ENCODE assay signal across 1 cellular context in the genomic region with DNA sequence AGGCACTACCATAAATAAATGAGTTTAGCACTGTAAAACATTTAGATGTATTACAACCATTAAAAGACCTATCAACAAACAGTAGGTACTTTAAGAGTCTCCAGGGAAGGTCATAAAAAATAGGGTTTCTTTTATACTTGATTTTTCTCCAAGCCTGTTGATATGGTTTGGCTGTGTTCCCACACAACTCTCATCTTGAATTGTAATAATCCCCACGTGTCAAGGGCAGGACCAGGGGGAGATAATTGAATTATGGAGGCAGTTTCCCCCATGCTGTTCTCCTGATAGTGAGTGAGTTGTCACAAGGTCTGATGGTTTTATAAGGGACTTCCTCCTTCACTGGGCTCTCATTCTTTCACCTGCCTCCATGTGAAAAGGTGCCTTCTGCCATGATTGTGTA.
TF ChIP-seq lines count a peak whose summit lies in the region.

No MANE protein-coding gene starts in this region.

TF ChIP-seq in GM23338, 12 proteins besides CTCF, POLR2A, EP300 and RAD21 (continued from another document):
- TF ChIP-seq REST (IDR thresholded peaks at IDR 0.05; ENCODE audit: unreplicated experiment) (no peak), ZNF114 (CRISPR knock-in tag; IDR thresholded peaks at IDR 0.05) (no peak), ZNF331 (CRISPR knock-in tag; IDR thresholded peaks at IDR 0.05; ENCODE audit: low read depth) (no peak), JUNB (IDR thresholded peaks at IDR 0.05; ENCODE audit: unreplicated experiment) (no peak), NANOG (IDR thresholded peaks at IDR 0.05; ENCODE audit: borderline replicate concordance) (no peak), CREB1 (CRISPR knock-in tag; IDR thresholded peaks at IDR 0.05; ENCODE audit: low read depth) (no peak), STAT1 (IDR thresholded peaks at IDR 0.05; ENCODE audit: unreplicated experiment) (no peak), EZH2phosphoT487 (IDR thresholded peaks at IDR 0.05; ENCODE audit: unreplicated experiment) (no peak)
- TF ChIP-seq, protein P1, sequence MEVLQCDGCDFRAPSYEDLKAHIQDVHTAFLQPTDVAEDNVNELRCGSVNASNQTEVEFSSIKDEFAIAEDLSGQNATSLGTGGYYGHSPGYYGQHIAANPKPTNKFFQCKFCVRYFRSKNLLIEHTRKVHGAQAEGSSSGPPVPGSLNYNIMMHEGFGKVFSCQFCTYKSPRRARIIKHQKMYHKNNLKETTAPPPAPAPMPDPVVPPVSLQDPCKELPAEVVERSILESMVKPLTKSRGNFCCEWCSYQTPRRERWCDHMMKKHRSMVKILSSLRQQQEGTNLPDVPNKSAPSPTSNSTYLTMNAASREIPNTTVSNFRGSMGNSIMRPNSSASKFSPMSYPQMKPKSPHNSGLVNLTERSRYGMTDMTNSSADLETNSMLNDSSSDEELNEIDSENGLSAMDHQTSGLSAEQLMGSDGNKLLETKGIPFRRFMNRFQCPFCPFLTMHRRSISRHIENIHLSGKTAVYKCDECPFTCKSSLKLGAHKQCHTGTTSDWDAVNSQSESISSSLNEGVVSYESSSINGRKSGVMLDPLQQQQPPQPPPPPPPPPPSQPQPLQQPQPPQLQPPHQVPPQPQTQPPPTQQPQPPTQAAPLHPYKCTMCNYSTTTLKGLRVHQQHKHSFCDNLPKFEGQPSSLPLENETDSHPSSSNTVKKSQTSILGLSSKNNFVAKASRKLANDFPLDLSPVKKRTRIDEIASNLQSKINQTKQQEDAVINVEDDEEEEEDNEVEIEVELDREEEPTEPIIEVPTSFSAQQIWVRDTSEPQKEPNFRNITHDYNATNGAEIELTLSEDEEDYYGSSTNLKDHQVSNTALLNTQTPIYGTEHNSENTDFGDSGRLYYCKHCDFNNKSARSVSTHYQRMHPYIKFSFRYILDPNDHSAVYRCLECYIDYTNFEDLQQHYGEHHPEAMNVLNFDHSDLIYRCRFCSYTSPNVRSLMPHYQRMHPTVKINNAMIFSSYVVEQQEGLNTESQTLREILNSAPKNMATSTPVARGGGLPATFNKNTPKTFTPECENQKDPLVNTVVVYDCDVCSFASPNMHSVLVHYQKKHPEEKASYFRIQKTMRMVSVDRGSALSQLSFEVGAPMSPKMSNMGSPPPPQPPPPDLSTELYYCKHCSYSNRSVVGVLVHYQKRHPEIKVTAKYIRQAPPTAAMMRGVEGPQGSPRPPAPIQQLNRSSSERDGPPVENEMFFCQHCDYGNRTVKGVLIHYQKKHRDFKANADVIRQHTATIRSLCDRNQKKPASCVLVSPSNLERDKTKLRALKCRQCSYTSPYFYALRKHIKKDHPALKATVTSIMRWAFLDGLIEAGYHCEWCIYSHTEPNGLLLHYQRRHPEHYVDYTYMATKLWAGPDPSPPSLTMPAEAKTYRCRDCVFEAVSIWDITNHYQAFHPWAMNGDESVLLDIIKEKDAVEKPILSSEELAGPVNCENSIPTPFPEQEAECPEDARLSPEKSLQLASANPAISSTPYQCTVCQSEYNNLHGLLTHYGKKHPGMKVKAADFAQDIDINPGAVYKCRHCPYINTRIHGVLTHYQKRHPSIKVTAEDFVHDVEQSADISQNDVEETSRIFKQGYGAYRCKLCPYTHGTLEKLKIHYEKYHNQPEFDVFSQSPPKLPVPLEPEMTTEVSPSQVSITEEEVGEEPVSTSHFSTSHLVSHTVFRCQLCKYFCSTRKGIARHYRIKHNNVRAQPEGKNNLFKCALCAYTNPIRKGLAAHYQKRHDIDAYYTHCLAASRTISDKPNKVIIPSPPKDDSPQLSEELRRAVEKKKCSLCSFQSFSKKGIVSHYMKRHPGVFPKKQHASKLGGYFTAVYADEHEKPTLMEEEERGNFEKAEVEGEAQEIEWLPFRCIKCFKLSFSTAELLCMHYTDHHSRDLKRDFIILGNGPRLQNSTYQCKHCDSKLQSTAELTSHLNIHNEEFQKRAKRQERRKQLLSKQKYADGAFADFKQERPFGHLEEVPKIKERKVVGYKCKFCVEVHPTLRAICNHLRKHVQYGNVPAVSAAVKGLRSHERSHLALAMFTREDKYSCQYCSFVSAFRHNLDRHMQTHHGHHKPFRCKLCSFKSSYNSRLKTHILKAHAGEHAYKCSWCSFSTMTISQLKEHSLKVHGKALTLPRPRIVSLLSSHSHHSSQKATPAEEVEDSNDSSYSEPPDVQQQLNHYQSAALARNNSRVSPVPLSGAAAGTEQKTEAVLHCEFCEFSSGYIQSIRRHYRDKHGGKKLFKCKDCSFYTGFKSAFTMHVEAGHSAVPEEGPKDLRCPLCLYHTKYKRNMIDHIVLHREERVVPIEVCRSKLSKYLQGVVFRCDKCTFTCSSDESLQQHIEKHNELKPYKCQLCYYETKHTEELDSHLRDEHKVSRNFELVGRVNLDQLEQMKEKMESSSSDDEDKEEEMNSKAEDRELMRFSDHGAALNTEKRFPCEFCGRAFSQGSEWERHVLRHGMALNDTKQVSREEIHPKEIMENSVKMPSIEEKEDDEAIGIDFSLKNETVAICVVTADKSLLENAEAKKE (CRISPR knock-in tag; IDR thresholded peaks at IDR 0.05): no peak
- TF ChIP-seq, protein P2, sequence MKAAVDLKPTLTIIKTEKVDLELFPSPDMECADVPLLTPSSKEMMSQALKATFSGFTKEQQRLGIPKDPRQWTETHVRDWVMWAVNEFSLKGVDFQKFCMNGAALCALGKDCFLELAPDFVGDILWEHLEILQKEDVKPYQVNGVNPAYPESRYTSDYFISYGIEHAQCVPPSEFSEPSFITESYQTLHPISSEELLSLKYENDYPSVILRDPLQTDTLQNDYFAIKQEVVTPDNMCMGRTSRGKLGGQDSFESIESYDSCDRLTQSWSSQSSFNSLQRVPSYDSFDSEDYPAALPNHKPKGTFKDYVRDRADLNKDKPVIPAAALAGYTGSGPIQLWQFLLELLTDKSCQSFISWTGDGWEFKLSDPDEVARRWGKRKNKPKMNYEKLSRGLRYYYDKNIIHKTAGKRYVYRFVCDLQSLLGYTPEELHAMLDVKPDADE (IDR thresholded peaks at IDR 0.05): no peak
